In genomic region chr2:8144131-8144631, GRCh38 we compare ENCODE assay signal across 1 cellular context.
TF ChIP-seq lines count a peak whose summit lies in the region.

No MANE protein-coding gene starts in this region.

TF ChIP-seq in liver, 16 proteins besides CTCF, POLR2A, EP300 and RAD21 (continued from another document):
- TF ChIP-seq SP1 (IDR thresholded peaks at IDR 0.05) (peak; percentile 89), ATF3 (IDR thresholded peaks at IDR 0.05) (peak; percentile 17), HNF4A (conservative IDR thresholded peaks at IDR 0.05) (peak; percentile 86 to 91), FOXA1 (IDR thresholded peaks at IDR 0.05) (peak; percentile 18), EGR1 (IDR thresholded peaks at IDR 0.05; ENCODE audit: low read depth in 2 of 2) (peak in 1 of 2 donors; percentile 26), ZBTB33 (IDR thresholded peaks at IDR 0.05) (peak; percentile 40), YY1 (IDR thresholded peaks at IDR 0.05) (peak; percentile 89), FOXA2 (IDR thresholded peaks at IDR 0.05) (no peak)
